ENCODE assay signal across 7 cellular contexts in genomic region chr11:72164187-72164586, GRCh38. TPM values are rescaled to one million over a fixed set of nuclear protein-coding genes. Genes with fewer than 3 reads are reported as not detected.
"Had no signal": no experiment of that assay in that cellular context is flagged by ENCODE, and none has a peak within 500 bp of the region (broad histone marks: within the 10 kb centered on the region; RNA-seq: fewer than 3 reads in every experiment).

No MANE protein-coding gene starts in this region.

RNA-seq across cellular contexts. Expression of gene FOLR1, which starts 27.8 kb away (rescaled TPM):
- total RNA-seq: GM23248, GM23338, H1 had no signal

RNA-seq across cellular contexts. Expression of gene FOLR3, which starts 28.7 kb away (rescaled TPM):
- total RNA-seq: GM23338, H1, H4, H7, H9 had no signal
- polyA plus RNA-seq: GM23338, H1 had no signal

RNA-seq across cellular contexts. Expression of gene FOLR2, which starts 52.4 kb away (rescaled TPM):
- total RNA-seq: GM23248, GM23338, H1, H4, H7, H9, HFFc6 had no signal
- polyA plus RNA-seq: GM23248, GM23338, H1 had no signal

RNA-seq across cellular contexts. Expression of gene TOMT, which starts 58.5 kb away (rescaled TPM):
- total RNA-seq: GM23248, GM23338, H1, H4, H9, HFFc6 had no signal
- polyA plus RNA-seq: GM23248, GM23338 had no signal
